In genomic region chr2:204110250-204111183, GRCh38 we compare ENCODE assay signal across 9 cellular contexts.
DNase-seq lines count a peak whose midpoint lies in the region; ATAC-seq, FAIRE-seq and TF ChIP-seq lines count a peak whose summit lies in the region.
"Had no signal": no experiment of that assay in that cellular context is flagged by ENCODE, and none has a peak within 500 bp of the region (broad histone marks: within the 10 kb centered on the region; RNA-seq: fewer than 3 reads in every experiment).

No MANE protein-coding gene starts in this region.

- no peaks in the 10 kb centered on the region for H3K27me3 ChIP-seq in pancreas

- H3K36me3 ChIP-seq in pancreas = no peaks in the 10 kb centered on the region

- intact Hi-C loops in pancreas (cut with DNase I) = no loop called here

- ATAC-seq in GM19035 (IDR thresholded peaks at IDR 0.05; ENCODE audit: unreplicated experiment) = peak; percentile 90
- ATAC-seq in HG03103 (IDR thresholded peaks at IDR 0.05; ENCODE audit: low read depth, unreplicated experiment) = peak; percentile 93
- ATAC-seq in pancreas = no peak

- no peak for TF ChIP-seq CTCF in pancreas (IDR thresholded peaks at IDR 0.05)

- WGBS in pancreas, 2 donors = 58 to 65% methylated on average over 11 of the region's 11 CpGs

- H3K27ac ChIP-seq in pancreas = no peak overlapping the region

- no peak overlapping the region for H3K4me3 ChIP-seq in pancreas

- no peaks in the 10 kb centered on the region for H3K9me3 ChIP-seq in pancreas

- DNase-seq in activated CD4-positive, CD25-positive, alpha-beta regulatory T cell treated with anti-CD3 and anti-CD28 coated beads, Interleukin-2, amount 50 U/mL, for 16 hours (ENCODE audit: low read depth, low spot score) = peak; percentile 18
- peak; percentile 1 for DNase-seq in effector CD8-positive, alpha-beta T cell (lab: John Stamatoyannopoulos, UW)
- DNase-seq in stimulated activated CD4-positive, alpha-beta T cell treated with anti-CD3 and anti-CD28 coated beads, Interleukin-15, amount 100 ng/mL, for 24 hours = peak; percentile 80
- DNase-seq in SK-N-DZ (ENCODE audit: low spot score) (no peak), pancreas (no peak), kidney glomerular epithelial cell (lab: John Stamatoyannopoulos, UW) (no peak)

- no peak for FAIRE-seq in pancreas (lab: Jason Lieb, UNC)
- FAIRE-seq: TTC549 had no signal

- peaks cover 0 to 3% (median 0%) of the 10 kb centered on the region in 3 donors for H3K4me1 ChIP-seq in pancreas

Comparison
In these comparisons a context has a peak if more than half of its experiments do, and no peak if none do; other contexts are left out.
1. ATAC-seq: peak in GM19035 (single experiment) and HG03103 (single experiment); none in pancreas (0 of 4).
2. DNase-seq: peak in activated CD4-positive, CD25-positive, alpha-beta regulatory T cell treated with anti-CD3 and anti-CD28 coated beads, Interleukin-2, amount 50 U/mL, for 16 hours (single experiment), effector CD8-positive, alpha-beta T cell (single experiment) and stimulated activated CD4-positive, alpha-beta T cell treated with anti-CD3 and anti-CD28 coated beads, Interleukin-15, amount 100 ng/mL, for 24 hours (single experiment); none in SK-N-DZ (single experiment), pancreas (0 of 6) and kidney glomerular epithelial cell (single experiment).